ENCODE assay signal across 11 cellular contexts in the genomic region with DNA sequence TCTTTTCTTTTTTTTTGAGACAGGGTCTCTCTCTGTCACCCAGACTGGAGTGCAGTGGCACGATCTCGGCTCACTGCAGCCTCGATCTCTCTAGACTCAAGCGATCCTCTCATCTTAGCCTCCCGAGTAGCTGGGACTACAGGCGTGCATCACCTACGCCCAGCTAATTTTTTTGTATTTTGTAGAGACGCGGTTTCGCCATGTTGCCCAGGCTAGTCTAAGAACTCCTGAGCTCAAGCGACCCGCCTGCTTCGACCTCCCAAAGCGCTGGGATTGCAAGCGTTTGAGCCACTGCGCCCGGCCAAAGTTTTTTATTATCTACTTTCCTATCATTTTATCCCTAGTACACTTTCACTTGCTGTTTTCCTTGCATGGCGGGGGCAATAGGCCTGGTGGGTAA. TPM values are rescaled to one million over a fixed set of nuclear protein-coding genes. Genes with fewer than 3 reads are reported as not detected.
DNase-seq lines count a peak whose midpoint lies in the region; ATAC-seq and TF ChIP-seq lines count a peak whose summit lies in the region.
"Had no signal": no experiment of that assay in that cellular context is flagged by ENCODE, and none has a peak within 500 bp of the region (broad histone marks: within the 10 kb centered on the region; RNA-seq: fewer than 3 reads in every experiment).

No MANE protein-coding gene starts in this region.

- peaks cover 13 to 48% (median 32%) of the 10 kb centered on the region in 11 experiments; a peak in 19 of 22 replicates for H3K36me3 ChIP-seq in BLaER1 treated with 17β-estradiol and CSF1 and Interleukin-3, amounts not matched to agents 10 nM and 100 nM
- H3K36me3 ChIP-seq in mucosa of descending colon (ENCODE audit: low read depth), result no peaks in the 10 kb centered on the region

- H3K4me1 ChIP-seq in BLaER1 treated with 17β-estradiol and CSF1 and Interleukin-3, amounts not matched to agents 10 nM and 100 nM, result peaks cover 12 to 65% (median 35%) of the 10 kb centered on the region in 10 experiments
- peaks cover 7% of the 10 kb centered on the region for H3K4me1 ChIP-seq in mucosa of descending colon (ENCODE audit: low read depth)

- H3K9me3 ChIP-seq in BLaER1 treated with 17β-estradiol and CSF1 and Interleukin-3, amounts not matched to agents 10 nM and 100 nM (replicated peaks in 1 of 11), result peaks cover 0 to 8% (median 0%) of the 10 kb centered on the region in 11 experiments; a peak in 2 of 22 replicates
- no peaks in the 10 kb centered on the region for H3K9me3 ChIP-seq in mucosa of descending colon

- no peak for TF ChIP-seq CTCF in astrocyte of the spinal cord (IDR thresholded peaks at IDR 0.05; ENCODE audit: low read depth, low read length)
- no peak for TF ChIP-seq CTCF in mucosa of descending colon (IDR thresholded peaks at IDR 0.05)

- peak overlapping the region; percentile 73 to 99 (median 89) for H3K4me3 ChIP-seq in BLaER1 treated with 17β-estradiol and CSF1 and Interleukin-3, amounts not matched to agents 10 nM and 100 nM
- peak overlapping the region; percentile 94 for H3K4me3 ChIP-seq in astrocyte of the spinal cord (ENCODE audit: low read depth, low read length)
- H3K4me3 ChIP-seq in mucosa of descending colon, result no peak overlapping the region

- peak overlapping the region; percentile 85 to 98 (median 89); a peak in 19 of 22 replicates for H3K9ac ChIP-seq in BLaER1 treated with 17β-estradiol and CSF1 and Interleukin-3, amounts not matched to agents 10 nM and 100 nM

- peaks cover 0 to 37% (median 8%) of the 10 kb centered on the region in 11 experiments; a peak in 12 of 22 replicates for H4K20me1 ChIP-seq in BLaER1 treated with 17β-estradiol and CSF1 and Interleukin-3, amounts not matched to agents 10 nM and 100 nM

- peaks cover 7% of the 10 kb centered on the region for H3K36me3 Mint-ChIP-seq in IgD-negative memory B cell

- ATAC-seq in mucosa of descending colon (no peak), HG03469 (IDR thresholded peaks at IDR 0.05; ENCODE audit: unreplicated experiment) (no peak)

- peaks cover 39 to 53% (median 42%) of the 10 kb centered on the region in 3 donors for H3K4me1 Mint-ChIP-seq in IgD-negative memory B cell

- H3K27ac Mint-ChIP-seq in IgD-negative memory B cell, result peak overlapping the region in 2 of 3 donors; percentile 54 to 94

- peak overlapping the region in 10 of 11 experiments; percentile 79 to 97 (median 89); a peak in 15 of 22 replicates for H3K27ac ChIP-seq in BLaER1 treated with 17β-estradiol and CSF1 and Interleukin-3, amounts not matched to agents 10 nM and 100 nM

- H3K27me3 Mint-ChIP-seq in IgD-negative memory B cell, result no peaks in the 10 kb centered on the region

- no peaks in the 10 kb centered on the region for H3K27me3 ChIP-seq in BLaER1 treated with 17β-estradiol and CSF1 and Interleukin-3, amounts not matched to agents 10 nM and 100 nM

- intact Hi-C loops in mucosa of descending colon (cut with DNase I, micrococcal nuclease), result no loop called here

- DNase-seq in astrocyte of the spinal cord (ENCODE audit: low read depth, low spot score) (no peak), mucosa of descending colon (peak in 2 of 3 donors; percentile 26 to 43), NCI-H524 treated with DMSO at 0.1 percent for 48 hours (lab: John Stamatoyannopoulos, UW) (no peak), CD1c-positive myeloid dendritic cell (ENCODE audit: extremely low spot score) (no peak), anterior cingulate cortex (lab: John Stamatoyannopoulos, UW) (no peak)
- DNase-seq: effector CD4-positive, alpha-beta T cell; stimulated activated CD4-positive, alpha-beta T cell treated with anti-CD3 and anti-CD28 coated beads, Interleukin-12 subunit alpha, Interleukin-12 subunit beta, amount 100 ng/mL, for 4 hours had no signal

- in situ Hi-C loops in astrocyte of the spinal cord (cut with HindIII; ENCODE audit: low sequenced_read_pairs), result no loop called here

- H3K9me3 Mint-ChIP-seq in IgD-negative memory B cell, result peaks cover 0 to 2% (median 0%) of the 10 kb centered on the region in 3 donors

- peak overlapping the region; percentile 75 to 96 (median 87) for H3K4me2 ChIP-seq in BLaER1 treated with 17β-estradiol and CSF1 and Interleukin-3, amounts not matched to agents 10 nM and 100 nM

- peak overlapping the region; percentile 88 to 98 (median 93) for H3K4me3 Mint-ChIP-seq in IgD-negative memory B cell

RNA-seq across cellular contexts. Expression of gene UBA6, which starts 1.4 kb away (rescaled TPM):
- polyA plus RNA-seq in IgD-negative memory B cell, result 29.3 TPM
- 10 to 100 TPM; 35.1 to 49.2 (median 47.9) TPM for total RNA-seq in mucosa of descending colon

RNA-seq across cellular contexts. Expression of gene GNRHR, which starts 54.6 kb away (rescaled TPM):
- polyA plus RNA-seq in IgD-negative memory B cell, result not detected
- total RNA-seq in mucosa of descending colon, result not detected
- total RNA-seq: T-helper 2 cell treated with Interferon-gamma antibody and Interleukin-4, amounts not matched to agents 100 ng/mL and 5 ng/mL, for 36 hours had no signal

Comparison
In these comparisons a context has a peak if more than half of its experiments do, and no peak if none do; other contexts are left out.
1. DNase-seq: peak in mucosa of descending colon (2 of 3); none in astrocyte of the spinal cord (single experiment), NCI-H524 treated with DMSO at 0.1 percent for 48 hours (single experiment), CD1c-positive myeloid dendritic cell (single experiment) and anterior cingulate cortex (0 of 58).